ENCODE assay signal across 8 cellular contexts in genomic region chr17:77440571-77440981, GRCh38.
A peak's percentile ranks its signal among the peaks of the same experiment; 100 is the strongest.
DNase-seq lines count a peak whose midpoint lies in the region; ATAC-seq and TF ChIP-seq lines count a peak whose summit lies in the region.

No MANE protein-coding gene starts in this region.

- peaks cover 93% of the 10 kb centered on the region for H4K20me1 ChIP-seq in osteoblast (ENCODE audit: insufficient read depth, low read length)

- H3K4me3 ChIP-seq in osteoblast (ENCODE audit: insufficient read depth, low read length): no peak overlapping the region
- H3K4me3 ChIP-seq in MG63: no peak overlapping the region

- H3K9me3 Mint-ChIP-seq in brain: peaks cover 0 to 2% (median 0%) of the 10 kb centered on the region in 5 experiments

- H3K4me1 ChIP-seq in osteoblast (ENCODE audit: insufficient read depth, low read length): peaks cover 56% of the 10 kb centered on the region

- no peak overlapping the region for H2AFZ ChIP-seq in osteoblast (ENCODE audit: low read length)

- intact Hi-C loops in left colon (cut with DNase I, micrococcal nuclease): no loop called here

- H3K79me2 ChIP-seq in osteoblast (ENCODE audit: insufficient read depth, low read length): peaks cover 94% of the 10 kb centered on the region

- H3K9me3 ChIP-seq in osteoblast (ENCODE audit: low read depth, low read length) (no peaks in the 10 kb centered on the region), MG63 (no peaks in the 10 kb centered on the region)

- H3K27ac Mint-ChIP-seq in brain: peak overlapping the region; percentile 84 to 98 (median 92)

- no peak overlapping the region for H3K4me2 ChIP-seq in osteoblast (ENCODE audit: insufficient read depth, low read length)

- TF ChIP-seq CTCF in brain (conservative IDR thresholded peaks at IDR 0.05) (no peak), osteoblast (IDR thresholded peaks at IDR 0.05; ENCODE audit: extremely low read depth, low read depth, low read length) (no peak)

- no peaks in the 10 kb centered on the region for H3K27me3 Mint-ChIP-seq in brain

- H3K4me3 Mint-ChIP-seq in brain: peak overlapping the region in 3 of 5 experiments; percentile 34 to 40 (median 38)

- peaks cover 91% of the 10 kb centered on the region for H3K4me1 Mint-ChIP-seq in brain

- H3K36me3 ChIP-seq in osteoblast (ENCODE audit: insufficient read depth, low read length) (peaks cover 4% of the 10 kb centered on the region), MG63 (peaks cover 53% of the 10 kb centered on the region)

- peaks cover 11% of the 10 kb centered on the region for H3K36me3 Mint-ChIP-seq in brain

- H3K27me3 ChIP-seq in osteoblast (ENCODE audit: insufficient read depth, low read length): no peaks in the 10 kb centered on the region
- H3K27me3 ChIP-seq in MG63: no peaks in the 10 kb centered on the region

- H3K27ac ChIP-seq in osteoblast (ENCODE audit: low read depth, low read length): peak overlapping the region; percentile 36

- ATAC-seq in GM19467 (IDR thresholded peaks at IDR 0.05; ENCODE audit: unreplicated experiment) (no peak), HG02870 (IDR thresholded peaks at IDR 0.05; ENCODE audit: unreplicated experiment) (no peak), left colon (no peak)

- peak; percentile 55 for DNase-seq in GF-D8 (lab: John Stamatoyannopoulos, UW)
- DNase-seq in NCI-H1694 (lab: John Stamatoyannopoulos, UW): peak; percentile 50
- no peak for DNase-seq in osteoblast (ENCODE audit: insufficient read length, low spot score, missing footprints)
- DNase-seq in MG63: no peak
- DNase-seq in left colon: no peak

Comparison
In these comparisons a context has a peak if more than half of its experiments do, and no peak if none do; other contexts are left out.
1. DNase-seq: peak in GF-D8 (single experiment) and NCI-H1694 (single experiment); none in osteoblast (single experiment), MG63 (single experiment) and left colon (0 of 2).